In genomic region chr14:100575266-100575995, GRCh38 we compare ENCODE assay signal across 21 cellular contexts. TPM values are rescaled to one million over a fixed set of nuclear protein-coding genes. Genes with fewer than 3 reads are reported as not detected.
"Had no signal": no experiment of that assay in that cellular context is flagged by ENCODE, and none has a peak within 500 bp of the region (broad histone marks: within the 10 kb centered on the region; RNA-seq: fewer than 3 reads in every experiment).

No MANE protein-coding gene starts in this region.

- H3K9me3 Mint-ChIP-seq: activated T-helper 1 cell treated with anti-CD3 and anti-CD28 coated beads, Interleukin-12 subunit alpha, Interleukin-12 subunit beta, Interleukin-2, Interleukin-4 antibody, amounts not matched to agents 30 ng/mL and 10 ng/mL and 1 ng/mL, durations not matched to agents 14 hours and 24 hours and 36 hours; endodermal cell; natural killer cell treated with Interleukin-12 subunit alpha and Interleukin-12 subunit beta and Interleukin-15 and Interleukin-18, amount 100 ng/mL, for 72 hours had no signal

- H3K27ac Mint-ChIP-seq: activated CD8-positive, alpha-beta T cell treated with anti-CD3 and anti-CD28 coated beads, Interleukin-2, amount 10 ng/mL, durations not matched to agents 7 days and 5 days; activated T-helper 1 cell treated with anti-CD3 and anti-CD28 coated beads, Interleukin-12 subunit alpha, Interleukin-12 subunit beta, Interleukin-2, Interleukin-4 antibody, amounts not matched to agents 30 ng/mL and 10 ng/mL and 1 ng/mL, durations not matched to agents 14 hours and 24 hours and 36 hours; endodermal cell; natural killer cell treated with Interleukin-12 subunit alpha and Interleukin-12 subunit beta and Interleukin-15 and Interleukin-18, amount 100 ng/mL, for 72 hours had no signal

- H3K4me3 Mint-ChIP-seq: activated CD8-positive, alpha-beta T cell treated with anti-CD3 and anti-CD28 coated beads, Interleukin-2, amount 10 ng/mL, durations not matched to agents 7 days and 5 days; activated T-helper 1 cell treated with anti-CD3 and anti-CD28 coated beads, Interleukin-12 subunit alpha, Interleukin-12 subunit beta, Interleukin-2, Interleukin-4 antibody, amounts not matched to agents 30 ng/mL and 10 ng/mL and 1 ng/mL, durations not matched to agents 14 hours and 24 hours and 36 hours; endodermal cell; natural killer cell treated with Interleukin-12 subunit alpha and Interleukin-12 subunit beta and Interleukin-15 and Interleukin-18, amount 100 ng/mL, for 72 hours had no signal

- H3K36me3 ChIP-seq: ascending aorta, esophagus squamous epithelium, gastrocnemius medialis, pancreas, sigmoid colon, upper lobe of left lung had no signal

- H3K36me3 Mint-ChIP-seq: natural killer cell treated with Interleukin-12 subunit alpha and Interleukin-12 subunit beta and Interleukin-15 and Interleukin-18, amount 100 ng/mL, for 72 hours had no signal

- H3K27ac ChIP-seq: ascending aorta, coronary artery, esophagus squamous epithelium, gastrocnemius medialis, pancreas, sigmoid colon, upper lobe of left lung had no signal

- ATAC-seq: activated CD8-positive, alpha-beta T cell treated with anti-CD3 and anti-CD28 coated beads, Interleukin-2, amount 10 ng/mL, durations not matched to agents 7 days and 5 days; gastrocnemius medialis; natural killer cell treated with Interleukin-12 subunit alpha and Interleukin-12 subunit beta and Interleukin-15 and Interleukin-18, amount 100 ng/mL, for 72 hours; pancreas had no signal

- H3K9me3 ChIP-seq: ascending aorta, esophagus squamous epithelium, gastrocnemius medialis, pancreas, sigmoid colon had no signal

- DNase-seq: activated CD4-positive, alpha-beta T cell treated with anti-CD3 and anti-CD28 coated beads for 1 hour; activated CD4-positive, alpha-beta T cell treated with anti-CD3 and anti-CD28 coated beads, Interleukin-2, amount 50 U/mL, for 1 hour; activated CD8-positive, alpha-beta T cell treated with anti-CD3 and anti-CD28 coated beads, Interleukin-2, amount 10 ng/mL, durations not matched to agents 7 days and 5 days; activated gamma-delta T cell; activated naive CD4-positive, alpha-beta T cell treated with anti-CD3 and anti-CD28 coated beads, Interleukin-2, amount 50 U/mL, for 16 hours; esophagus squamous epithelium; gastrocnemius medialis; head of caudate nucleus; islet precursor cell; stimulated activated CD4-positive, alpha-beta T cell treated with anti-CD3 and anti-CD28 coated beads, Interleukin-4, amount 100 ng/mL, for 1 hour; stimulated activated naive CD4-positive, alpha-beta T cell treated with Interleukin-2 at 50 U/mL for 16 hours; T-helper 9 cell had no signal

- H3K4me3 ChIP-seq: ascending aorta, coronary artery, esophagus squamous epithelium, gastrocnemius medialis, lung, pancreas, sigmoid colon, upper lobe of left lung had no signal

- H3K4me1 ChIP-seq: ascending aorta, esophagus squamous epithelium, gastrocnemius medialis, pancreas, sigmoid colon, upper lobe of left lung had no signal

- H3K27me3 ChIP-seq: ascending aorta, pancreas had no signal

RNA-seq across cellular contexts. Expression of gene BEGAIN, which starts 11.8 kb away (rescaled TPM):
- total RNA-seq: natural killer cell treated with Interleukin-12 subunit alpha and Interleukin-12 subunit beta and Interleukin-15 and Interleukin-18, amount 100 ng/mL, for 72 hours had no signal
